Comparison of ENCODE assay signal across 18 cellular contexts in genomic region chr12:12683725-12684124, GRCh38. TPM values are rescaled to one million over a fixed set of nuclear protein-coding genes. Genes with fewer than 3 reads are reported as not detected.
A peak's percentile ranks its signal among the peaks of the same experiment; 100 is the strongest.
DNase-seq lines count a peak whose midpoint lies in the region; ATAC-seq and TF ChIP-seq lines count a peak whose summit lies in the region.
"Had no signal": no experiment of that assay in that cellular context is flagged by ENCODE, and none has a peak within 500 bp of the region (broad histone marks: within the 10 kb centered on the region; RNA-seq: fewer than 3 reads in every experiment).

No MANE protein-coding gene starts in this region.

- DNase-seq in NCI-H2029 treated with DMSO at 0.1 percent for 48 hours (lab: John Stamatoyannopoulos, UW) (peak; percentile 10), NCI-H2029 (lab: John Stamatoyannopoulos, UW) (no peak), WERI-Rb-1 (no peak), substantia nigra (lab: John Stamatoyannopoulos, UW) (peak in 9 of 49 donors; percentile 4 to 41 (median 10)), testis (no peak), psoas muscle (no peak)
- DNase-seq: activated naive CD4-positive, alpha-beta T cell treated with anti-CD3 and anti-CD28 coated beads, Interleukin-2, amount 10 ng/mL, durations not matched to agents 7 days and 5 days; activated T-cell treated with anti-CD3 and anti-CD28 coated beads, Interleukin-2, amount 50 U/mL, for 1 hour; CD8-positive, alpha-beta memory T cell; left lung; MV-4-11; PC-3; stimulated activated CD4-positive, alpha-beta T cell treated with anti-CD3 and anti-CD28 coated beads, Interleukin-12 subunit alpha, Interleukin-12 subunit beta, amount 100 ng/mL, for 4 hours had no signal

- H3K4me3 ChIP-seq in WERI-Rb-1 (ENCODE audit: low read depth, low read length), result peak overlapping the region; percentile 32; the same call in 1 of the 2 replicates
- H3K4me3 ChIP-seq in iPS-15b (ENCODE audit: low read depth, low read length), result peak overlapping the region; percentile 72
- H3K4me3 ChIP-seq in testis, result no peak overlapping the region
- no peak overlapping the region for H3K4me3 ChIP-seq in psoas muscle
- H3K4me3 ChIP-seq: left lung, prostate gland had no signal

- TF ChIP-seq CTCF in WERI-Rb-1 (IDR thresholded peaks at IDR 0.05; ENCODE audit: low read depth, low read length) (no peak), testis (IDR thresholded peaks at IDR 0.05) (no peak), psoas muscle (IDR thresholded peaks at IDR 0.05) (no peak)

- H3K27me3 ChIP-seq in WERI-Rb-1 (ENCODE audit: insufficient read depth, low read depth, severe bottlenecking) (no peaks in the 10 kb centered on the region), iPS-15b (ENCODE audit: control insufficient read depth, insufficient read depth, low read length) (peaks cover 3% of the 10 kb centered on the region), testis (no peaks in the 10 kb centered on the region), psoas muscle (ENCODE audit: insufficient read depth in 3 of 3, low read length in 2 of 3) (no peaks in the 10 kb centered on the region)
- H3K27me3 ChIP-seq: left lung had no signal

- H3K9ac ChIP-seq in iPS-15b (ENCODE audit: low read depth, low read length), result peak overlapping the region; percentile 71
- H3K9ac ChIP-seq: SK-N-SH had no signal

- ATAC-seq in psoas muscle, result no peak
- no peak for ATAC-seq in GM18505 (IDR thresholded peaks at IDR 0.05; ENCODE audit: unreplicated experiment)
- ATAC-seq: left lung, PC-3 had no signal

- H3K36me3 ChIP-seq in WERI-Rb-1 (no peaks in the 10 kb centered on the region), iPS-15b (ENCODE audit: control insufficient read depth, insufficient read depth, low read length) (no peaks in the 10 kb centered on the region), testis (ENCODE audit: low read depth, missing control alignments) (no peaks in the 10 kb centered on the region), psoas muscle (ENCODE audit: insufficient read depth in 1 of 2, low read depth in 1 of 2) (no peaks in the 10 kb centered on the region)
- H3K36me3 ChIP-seq: left lung, prostate gland had no signal

- WGBS in testis, 2 donors, result 69 to 76% methylated on average over 3 of the region's 3 CpGs
- 30 to 42% (median 35%) methylated on average over 3 of the region's 3 CpGs for WGBS in psoas muscle, 3 donors

- TF ChIP-seq POLR2A in testis (IDR thresholded peaks at IDR 0.05) (no peak), GM18505 (IDR thresholded peaks at IDR 0.05; ENCODE audit: borderline replicate concordance, extremely low read depth, insufficient read depth, insufficient read length) (no peak)

- no peak overlapping the region for H3K27ac ChIP-seq in WERI-Rb-1
- peak overlapping the region; percentile 11 for H3K27ac ChIP-seq in substantia nigra (ENCODE audit: low read depth, low read length, poor library complexity, severe bottlenecking)
- no peak overlapping the region for H3K27ac ChIP-seq in testis
- H3K27ac ChIP-seq in psoas muscle, result no peak overlapping the region
- H3K27ac ChIP-seq: left lung, prostate gland had no signal

- peaks cover 21% of the 10 kb centered on the region for H3K4me1 ChIP-seq in iPS-15b (ENCODE audit: control insufficient read depth, insufficient read depth, low read length)
- no peaks in the 10 kb centered on the region for H3K4me1 ChIP-seq in testis
- H3K4me1 ChIP-seq in psoas muscle, result no peaks in the 10 kb centered on the region
- H3K4me1 ChIP-seq: left lung, prostate gland had no signal

- H3K9me3 ChIP-seq in WERI-Rb-1 (ENCODE audit: severe bottlenecking) (no peaks in the 10 kb centered on the region), iPS-15b (ENCODE audit: control insufficient read depth, insufficient read depth, low read length) (no peaks in the 10 kb centered on the region), testis (no peaks in the 10 kb centered on the region), psoas muscle (no peaks in the 10 kb centered on the region)
- H3K9me3 ChIP-seq: left lung, prostate gland, SK-N-SH had no signal

- intact Hi-C loops in testis (cut with DNase I; ENCODE audit: low total_unique reads), result no loop called here
- intact Hi-C loops in psoas muscle (cut with DNase I), result no loop called here

RNA-seq across cellular contexts. Expression of gene GPR19, which starts 12.3 kb away (rescaled TPM):
- total RNA-seq in testis, result 1 to 10 TPM; 2.1 to 2.9 TPM
- polyA plus RNA-seq in testis (ENCODE audit: insufficient read depth, low read depth, low replicate concordance), result 4.1 TPM
- total RNA-seq in psoas muscle, result not detected
- under 1 TPM in 1 of 3 donors, not detected in 2; 0.38 TPM for polyA plus RNA-seq in psoas muscle
- total RNA-seq: fibroblast of lung, prostate gland had no signal

RNA-seq across cellular contexts. Expression of gene CDKN1B, which starts 33.4 kb away (rescaled TPM):
- 10 to 100 TPM; 76.1 to 98.9 TPM for total RNA-seq in testis
- 59.2 TPM for polyA plus RNA-seq in testis (ENCODE audit: insufficient read depth, low read depth, low replicate concordance)
- total RNA-seq in psoas muscle, result 10 to 100 TPM; 32.2 to 61.0 (median 38.0) TPM
- 10 to 100 TPM; 20.7 to 62.8 (median 42.4) TPM for polyA plus RNA-seq in psoas muscle

Comparison
In these comparisons a context has a peak if more than half of its experiments do, and no peak if none do; other contexts are left out.
1. H3K4me3 ChIP-seq: peak in WERI-Rb-1 (single experiment) and iPS-15b (single experiment); none in testis (0 of 2) and psoas muscle (single experiment).